In genomic region chr3:22887664-22888291, GRCh38 we compare ENCODE assay signal across 8 cellular contexts.
DNase-seq lines count a peak whose midpoint lies in the region; ATAC-seq and TF ChIP-seq lines count a peak whose summit lies in the region.

No MANE protein-coding gene starts in this region.

- H3K4me1 Mint-ChIP-seq in WTC11, result peaks cover 3% of the 10 kb centered on the region; the same call in 1 of the 2 replicates

- DNase-seq in NCI-H82 (lab: John Stamatoyannopoulos, UW) (peak; percentile 57), NCI-H82 treated with DMSO at 0.1 percent for 48 hours (lab: John Stamatoyannopoulos, UW; ENCODE audit: unreplicated experiment) (no peak), HS-5 (ENCODE audit: low read depth) (peak; percentile 4), WTC11 (ENCODE audit: low spot score) (peak; percentile 16), left kidney (ENCODE audit: low read depth, low spot score) (peak; percentile 52)
- no peak for DNase-seq in stimulated activated naive CD8-positive, alpha-beta T cell treated with anti-CD3 and anti-CD28 coated beads, Interleukin-15, Interleukin-2, amounts not matched to agents 100 U/mL and 50 U/mL, for 24 hours

- CTCF ChIA-PET in WTC11 (lab: Charles Lee), result interaction anchor here (0.7 to 2.1 kb wide), 13 partner anchors 21 to 1138 kb away, joined by 3 to 11 read pairs (median 4); no protein-coding TSS in a partner anchor

- no peak overlapping the region for H3K27ac Mint-ChIP-seq in WTC11

- peak; percentile 51; the same call in 1 of the 2 replicates for ATAC-seq in WTC11
- no peak for ATAC-seq in HG03521 (IDR thresholded peaks at IDR 0.05; ENCODE audit: unreplicated experiment)
- ATAC-seq in HG02870 (IDR thresholded peaks at IDR 0.05; ENCODE audit: unreplicated experiment), result no peak
- ATAC-seq in stimulated activated naive CD8-positive, alpha-beta T cell treated with anti-CD3 and anti-CD28 coated beads, Interleukin-15, Interleukin-2, amounts not matched to agents 100 U/mL and 50 U/mL, for 24 hours, result no peak

- POLR2A ChIA-PET in WTC11 (lab: Charles Lee), result no interaction called here

- no peak overlapping the region for H3K4me3 Mint-ChIP-seq in WTC11

- H3K36me3 Mint-ChIP-seq in WTC11, result no peaks in the 10 kb centered on the region

- peak; percentile 37; the same call in 1 of the 2 replicates for TF ChIP-seq CTCF in WTC11 (IDR thresholded peaks at IDR 0.05)

- H3K27me3 Mint-ChIP-seq in WTC11 (ENCODE audit: low read depth), result no peaks in the 10 kb centered on the region

- H3K9me3 Mint-ChIP-seq in WTC11, result no peaks in the 10 kb centered on the region

TF ChIP-seq in WTC11, 78 proteins besides CTCF, POLR2A, EP300 and RAD21:
- TF ChIP-seq FOXP4 (CRISPR knock-in tag; IDR thresholded peaks at IDR 0.05) (no peak), NR3C1 (CRISPR knock-in tag; conservative IDR thresholded peaks at IDR 0.05; ENCODE audit: low read depth) (no peak), ATF3 (CRISPR knock-in tag; conservative IDR thresholded peaks at IDR 0.05) (no peak), ZNF416 (CRISPR knock-in tag; IDR thresholded peaks at IDR 0.05) (no peak), USF1 (CRISPR knock-in tag; IDR thresholded peaks at IDR 0.05) (no peak), PREB (CRISPR knock-in tag; IDR thresholded peaks at IDR 0.05; ENCODE audit: borderline replicate concordance) (no peak), ZNF423 (CRISPR knock-in tag; IDR thresholded peaks at IDR 0.05) (no peak), E2F5 (CRISPR knock-in tag; IDR thresholded peaks at IDR 0.05) (no peak), ATF2 (CRISPR knock-in tag; IDR thresholded peaks at IDR 0.05; ENCODE audit: borderline replicate concordance, low read depth) (no peak), ZBTB43 (CRISPR knock-in tag; IDR thresholded peaks at IDR 0.05) (no peak)
TF ChIP-seq in WTC11: peak in this region for 0.

Comparison
In these comparisons a context has a peak if more than half of its experiments do, and no peak if none do; other contexts are left out.
1. DNase-seq: peak in NCI-H82 (single experiment), HS-5 (single experiment), WTC11 (single experiment) and left kidney (single experiment); none in NCI-H82 treated with DMSO at 0.1 percent for 48 hours (single experiment) and stimulated activated naive CD8-positive, alpha-beta T cell treated with anti-CD3 and anti-CD28 coated beads, Interleukin-15, Interleukin-2, amounts not matched to agents 100 U/mL and 50 U/mL, for 24 hours (single experiment).